In the genomic region with DNA sequence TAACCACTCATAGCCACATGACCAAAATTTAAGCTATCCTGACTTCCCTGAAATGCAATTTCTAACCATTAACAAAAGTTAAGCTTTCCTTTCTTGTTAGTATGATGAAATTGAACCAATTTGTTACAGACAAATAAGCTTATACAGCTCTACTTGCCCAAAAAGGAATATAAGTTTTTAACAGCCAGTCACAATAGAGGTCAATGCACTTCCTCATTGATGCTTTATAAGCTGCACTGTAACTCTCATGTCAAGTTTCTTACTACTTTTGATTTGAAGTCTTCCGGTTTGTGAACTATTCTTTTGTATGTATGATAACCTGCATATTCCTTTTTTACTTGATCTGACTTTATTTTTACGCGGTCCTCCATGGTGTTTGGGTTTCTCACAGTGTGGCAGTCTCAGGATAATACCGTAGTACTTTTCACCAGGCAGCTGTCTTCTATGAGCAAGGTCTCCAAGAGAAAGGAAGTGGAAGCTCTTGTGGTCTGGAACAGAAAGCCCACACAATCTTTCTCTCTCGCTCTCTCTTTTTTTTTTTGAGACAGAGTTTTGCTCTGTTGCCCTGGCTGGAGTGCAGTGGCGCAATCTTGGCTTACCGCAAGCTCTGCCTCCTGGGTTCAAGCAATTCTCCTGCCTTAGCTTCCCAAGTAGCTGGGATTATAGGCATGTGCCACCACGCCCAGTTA, we compare ENCODE assay signal across 9 cellular contexts.
DNase-seq lines count a peak whose midpoint lies in the region; ATAC-seq and TF ChIP-seq lines count a peak whose summit lies in the region.
"Had no signal": no experiment of that assay in that cellular context is flagged by ENCODE, and none has a peak within 500 bp of the region (broad histone marks: within the 10 kb centered on the region; RNA-seq: fewer than 3 reads in every experiment).

No MANE protein-coding gene starts in this region.

- DNase-seq in OCI-LY7 (ENCODE audit: low spot score) (peak; percentile 84), fibroblast of villous mesenchyme (ENCODE audit: low read depth) (peak; percentile 4), NCI-H2171 (lab: John Stamatoyannopoulos, UW) (no peak), chondrocyte (ENCODE audit: low spot score) (no peak), NCI-H2196 treated with DMSO at 0.1 percent for 48 hours (lab: John Stamatoyannopoulos, UW; ENCODE audit: unreplicated experiment) (no peak), HT-29 (ENCODE audit: low spot score) (no peak)

- H3K9me3 Mint-ChIP-seq in chondrocyte (ENCODE audit: low read depth), result peaks cover 3% of the 10 kb centered on the region

- H3K4me3 ChIP-seq in OCI-LY7 (ENCODE audit: low read depth, low read length, poor library complexity, severe bottlenecking) (peak overlapping the region; percentile 71), fibroblast of villous mesenchyme (ENCODE audit: low read depth, low read length) (no peak overlapping the region)

- peak overlapping the region; percentile 87 for H3K27ac ChIP-seq in OCI-LY7 (ENCODE audit: low read depth, low read length, poor library complexity, severe bottlenecking)
- H3K27ac ChIP-seq: epithelial cell of prostate had no signal

- CTCF ChIA-PET in OCI-LY7 (lab: Charles Lee; ENCODE audit: unreplicated experiment), result no interaction called here

- TF ChIP-seq CTCF in OCI-LY7 (conservative IDR thresholded peaks at IDR 0.05; ENCODE audit: low read length) (no peak), fibroblast of villous mesenchyme (IDR thresholded peaks at IDR 0.05; ENCODE audit: insufficient read depth, low read depth, low read length) (no peak), chondrocyte (IDR thresholded peaks at IDR 0.05) (no peak)

- peaks cover 25% of the 10 kb centered on the region; the same call in 1 of the 2 replicates for H3K9me3 ChIP-seq in OCI-LY7 (ENCODE audit: low read length)

- BruUV-seq in OCI-LY7 (replicated peaks; lab: Mats Ljungman, UMichigan), result no TSS peak

- H4K20me1 ChIP-seq in OCI-LY7 (ENCODE audit: insufficient read depth, low read length), result no peaks in the 10 kb centered on the region

- peaks cover 7% of the 10 kb centered on the region; the same call in 1 of the 2 replicates for H3K36me3 ChIP-seq in OCI-LY7 (ENCODE audit: insufficient read depth, low read length)

- peak overlapping the region; percentile 65 for H3K4me2 ChIP-seq in OCI-LY7 (ENCODE audit: low read length)

- intact Hi-C loops in OCI-LY7 (cut with micrococcal nuclease; ENCODE audit: unreplicated experiment), result loop anchor here (5.0 kb wide), 2 partner anchors 36 to 59 kb away; no protein-coding TSS in a partner anchor

- POLR2A ChIA-PET in OCI-LY7 (lab: Charles Lee), result interaction anchor here (0.6 to 2.8 kb wide), 13 partner anchors 9 to 1338 kb away, joined by 3 to 21 read pairs (median 6); no protein-coding TSS in a partner anchor

- no peak overlapping the region for H3K4me3 Mint-ChIP-seq in chondrocyte (ENCODE audit: unreplicated experiment)

- peaks cover 8% of the 10 kb centered on the region for H3K4me1 Mint-ChIP-seq in chondrocyte (ENCODE audit: low read depth)

- no peaks in the 10 kb centered on the region for H3K9me2 ChIP-seq in OCI-LY7 (ENCODE audit: insufficient read depth, low read length)

- H3K27me3 Mint-ChIP-seq in chondrocyte (ENCODE audit: low read depth), result peaks cover 2% of the 10 kb centered on the region

- peaks cover 35% of the 10 kb centered on the region for H3K4me1 ChIP-seq in OCI-LY7 (ENCODE audit: insufficient read depth, low read length, poor library complexity, severe bottlenecking)

- H3K27ac Mint-ChIP-seq in chondrocyte (ENCODE audit: unreplicated experiment), result no peak overlapping the region

- no peaks in the 10 kb centered on the region for H3K36me3 Mint-ChIP-seq in chondrocyte (ENCODE audit: low read depth)

- peaks cover 7% of the 10 kb centered on the region; the same call in 1 of the 2 replicates for H3K79me2 ChIP-seq in OCI-LY7 (ENCODE audit: insufficient read depth, low read depth, low read length)

- peak overlapping the region; percentile 94 for H2AFZ ChIP-seq in OCI-LY7 (ENCODE audit: low read length)

- peak; percentile 90 for ATAC-seq in GM18907 (IDR thresholded peaks at IDR 0.05; ENCODE audit: unreplicated experiment)
- peak; percentile 92 for ATAC-seq in HG02884 (IDR thresholded peaks at IDR 0.05; ENCODE audit: unreplicated experiment)

Comparison
In these comparisons a context has a peak if more than half of its experiments do, and no peak if none do; other contexts are left out.
1. DNase-seq: peak in OCI-LY7 (single experiment) and fibroblast of villous mesenchyme (single experiment); none in NCI-H2171 (single experiment), chondrocyte (single experiment), NCI-H2196 treated with DMSO at 0.1 percent for 48 hours (single experiment) and HT-29 (single experiment).